9 cellular contexts compared by ENCODE assay signal in genomic region chr17:35090707-35091106, GRCh38. TPM values are rescaled to one million over a fixed set of nuclear protein-coding genes. Genes with fewer than 3 reads are reported as not detected.
"Had no signal": no experiment of that assay in that cellular context is flagged by ENCODE, and none has a peak within 500 bp of the region (broad histone marks: within the 10 kb centered on the region; RNA-seq: fewer than 3 reads in every experiment).

No MANE protein-coding gene starts in this region.

RNA-seq across cellular contexts. Expression of gene FNDC8, which starts 30.7 kb away (rescaled TPM):
- total RNA-seq: activated B cell treated with CpG ODN at 0.5 μM for 24 hours; activated CD4-positive, alpha-beta memory T cell treated with anti-CD3 and anti-CD28 coated beads, Interleukin-2, amount 10 ng/mL, durations not matched to agents 7 days and 5 days; activated CD4-positive, alpha-beta T cell treated with anti-CD3 and anti-CD28 coated beads, Interleukin-2, amount 10 ng/mL, durations not matched to agents 7 days and 5 days; activated T-helper 2 cell treated with anti-CD3 and anti-CD28 coated beads, Interferon-gamma antibody, Interleukin-2, Interleukin-4, amounts not matched to agents 10 μg/mL and 5 μg/mL and 100 μg/mL, durations not matched to agents 14 hours and 24 hours and 36 hours; aorta; bronchial epithelial cell; NCI-H460; PC-9; SK-MEL-5 had no signal
- polyA plus RNA-seq: aorta had no signal

RNA-seq across cellular contexts. Expression of gene UNC45B, which starts 56.9 kb away (rescaled TPM):
- total RNA-seq: activated B cell treated with CpG ODN at 0.5 μM for 24 hours; activated T-helper 2 cell treated with anti-CD3 and anti-CD28 coated beads, Interferon-gamma antibody, Interleukin-2, Interleukin-4, amounts not matched to agents 10 μg/mL and 5 μg/mL and 100 μg/mL, durations not matched to agents 14 hours and 24 hours and 36 hours; aorta; bronchial epithelial cell; PC-9; SK-MEL-5 had no signal
